Comparison of ENCODE assay signal across 8 cellular contexts in the genomic region with DNA sequence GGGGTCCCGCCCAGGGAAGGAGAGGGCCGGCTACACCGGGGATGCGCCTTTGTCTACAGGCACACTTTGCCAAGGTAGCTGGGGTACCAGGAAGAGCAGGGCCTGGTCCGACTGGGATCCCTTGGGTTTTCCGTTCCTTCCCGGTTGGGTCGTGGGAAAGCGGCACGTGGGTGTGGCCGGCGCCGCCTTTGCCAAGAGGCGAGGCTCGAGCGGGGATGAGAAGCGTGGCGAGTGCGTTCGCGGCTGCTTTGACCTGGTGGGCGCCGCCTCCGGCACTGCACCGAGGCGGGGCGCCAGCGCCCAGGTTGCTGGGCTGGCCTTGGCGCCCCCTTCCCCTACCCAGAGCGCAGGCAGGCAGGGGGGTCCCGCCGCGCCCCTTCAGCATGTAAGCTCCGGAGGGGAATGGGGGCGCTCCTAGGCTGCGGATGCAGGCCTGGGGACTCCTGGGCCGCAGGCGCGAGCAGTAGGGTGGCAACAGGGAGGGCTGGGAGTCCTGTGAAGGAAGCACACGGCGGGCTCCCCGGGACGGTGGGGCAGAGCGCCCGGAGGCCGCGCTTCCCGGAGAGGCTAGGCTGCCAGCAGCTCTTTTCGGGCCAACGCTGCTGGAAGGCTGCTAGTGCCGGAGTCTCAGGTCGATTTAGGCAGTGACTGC.
DNase-seq lines count a peak whose midpoint lies in the region; ATAC-seq and TF ChIP-seq lines count a peak whose summit lies in the region.

No MANE protein-coding gene starts in this region.

- no peak for ATAC-seq in stimulated activated effector memory CD8-positive, alpha-beta T cell treated with anti-CD3 and anti-CD28 coated beads, Interleukin-12 subunit alpha, Interleukin-12 subunit beta, amount 100 ng/mL, for 72 hours
- no peak for ATAC-seq in GM21390 (IDR thresholded peaks at IDR 0.05; ENCODE audit: unreplicated experiment)

- H3K4me3 ChIP-seq in astrocyte of the cerebellum (ENCODE audit: low read depth, low read length) (peak overlapping the region; percentile 55), iPS-18c (ENCODE audit: insufficient read depth, low read depth, low read length) (peak overlapping the region; percentile 80)

- peaks cover 13% of the 10 kb centered on the region for H3K36me3 Mint-ChIP-seq in stimulated activated effector memory CD8-positive, alpha-beta T cell treated with anti-CD3 and anti-CD28 coated beads, Interleukin-12 subunit alpha, Interleukin-12 subunit beta, amount 100 ng/mL, for 72 hours

- no peaks in the 10 kb centered on the region for H3K9me3 ChIP-seq in iPS-18c (ENCODE audit: control insufficient read depth, insufficient read depth, low read length)

- in situ Hi-C loops in astrocyte of the cerebellum (cut with HindIII; ENCODE audit: low sequenced_read_pairs), result no loop called here

- peak overlapping the region; percentile 82 for H3K4me3 Mint-ChIP-seq in stimulated activated effector memory CD8-positive, alpha-beta T cell treated with anti-CD3 and anti-CD28 coated beads, Interleukin-12 subunit alpha, Interleukin-12 subunit beta, amount 100 ng/mL, for 72 hours

- no peak overlapping the region for H3K27ac Mint-ChIP-seq in stimulated activated effector memory CD8-positive, alpha-beta T cell treated with anti-CD3 and anti-CD28 coated beads, Interleukin-12 subunit alpha, Interleukin-12 subunit beta, amount 100 ng/mL, for 72 hours

- DNase-seq in DMS53 (lab: John Stamatoyannopoulos, UW) (peak; percentile 43), DMS53 treated with DMSO at 0.1 percent for 48 hours (lab: John Stamatoyannopoulos, UW; ENCODE audit: unreplicated experiment) (no peak), astrocyte of the cerebellum (ENCODE audit: low read depth) (no peak), NOMO-1 treated with DMSO at 0.1 percent for 48 hours (lab: John Stamatoyannopoulos, UW; ENCODE audit: unreplicated experiment) (no peak)
- DNase-seq in stimulated activated effector memory CD8-positive, alpha-beta T cell treated with anti-CD3 and anti-CD28 coated beads, Interleukin-12 subunit alpha, Interleukin-12 subunit beta, amount 100 ng/mL, for 72 hours (ENCODE audit: low spot score in 2 of 2), result no peak
- no peak for DNase-seq in activated CD4-positive, alpha-beta T cell treated with anti-CD3 and anti-CD28 coated beads for 48 hours

- TF ChIP-seq CTCF in astrocyte of the cerebellum (IDR thresholded peaks at IDR 0.05; ENCODE audit: low read depth, low read length, missing control alignments), result no peak

- H3K4me1 Mint-ChIP-seq in stimulated activated effector memory CD8-positive, alpha-beta T cell treated with anti-CD3 and anti-CD28 coated beads, Interleukin-12 subunit alpha, Interleukin-12 subunit beta, amount 100 ng/mL, for 72 hours, result peaks cover 31% of the 10 kb centered on the region

- H3K9me3 Mint-ChIP-seq in stimulated activated effector memory CD8-positive, alpha-beta T cell treated with anti-CD3 and anti-CD28 coated beads, Interleukin-12 subunit alpha, Interleukin-12 subunit beta, amount 100 ng/mL, for 72 hours, result no peaks in the 10 kb centered on the region
